28 cellular contexts compared by ENCODE assay signal in the genomic region with DNA sequence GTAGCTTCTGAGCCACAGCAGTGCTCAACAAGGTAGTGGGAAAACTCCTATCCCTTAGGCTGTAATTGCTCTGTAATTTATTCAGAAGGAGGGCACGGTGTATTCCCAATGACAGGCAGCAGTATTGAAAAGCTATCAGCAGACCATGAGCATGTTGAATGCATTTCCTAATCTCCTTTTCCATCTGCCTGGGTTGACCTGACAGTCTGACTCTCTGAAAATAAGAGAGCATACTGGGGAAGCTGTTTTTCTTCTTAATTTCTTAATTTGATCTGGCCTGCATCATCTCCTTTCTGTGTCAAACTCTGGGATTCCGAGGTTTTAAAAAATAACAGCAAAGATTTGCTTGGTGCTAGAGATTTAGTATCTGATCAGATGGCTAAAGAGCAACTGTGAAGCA.
"Had no signal": no experiment of that assay in that cellular context is flagged by ENCODE, and none has a peak within 500 bp of the region (broad histone marks: within the 10 kb centered on the region; RNA-seq: fewer than 3 reads in every experiment).

No MANE protein-coding gene starts in this region.

- H3K36me3 ChIP-seq: neural progenitor cell, ovary, right lobe of liver, sigmoid colon, suprapubic skin, thoracic aorta, thyroid gland, tibial nerve, upper lobe of right lung, uterus had no signal

- H3K79me2 ChIP-seq: parathyroid adenoma had no signal

- H3K4me2 ChIP-seq: neural progenitor cell had no signal

- H2AFZ ChIP-seq: neural progenitor cell, parathyroid adenoma had no signal

- H3K9me3 ChIP-seq: ovary, psoas muscle, right lobe of liver, sigmoid colon, suprapubic skin, thoracic aorta, thyroid gland, tibial nerve, upper lobe of right lung, uterus had no signal

- DNase-seq: naive thymus-derived CD4-positive, alpha-beta T cell; natural killer cell; occipital lobe; ovary; posterior cingulate gyrus; psoas muscle; right cardiac atrium; right lobe of liver; sigmoid colon; small intestine; stimulated activated CD4-positive, alpha-beta T cell treated with anti-CD3 and anti-CD28 coated beads, Interleukin-15, amount 100 ng/mL, for 24 hours; stimulated activated CD4-positive, alpha-beta T cell treated with anti-CD3 and anti-CD28 coated beads, Interleukin-2, amount 100 ng/mL, for 24 hours; stimulated activated CD4-positive, alpha-beta T cell treated with anti-CD3 and anti-CD28 coated beads, Interleukin-2, amount 100 ng/mL, for 48 hours; stimulated activated CD4-positive, alpha-beta T cell treated with anti-CD3 and anti-CD28 coated beads, Interleukin-4, amount 100 ng/mL, for 4 hours; stimulated activated CD8-positive, alpha-beta memory T cell treated with anti-CD3 and anti-CD28 coated beads, Interleukin-4, amount 100 ng/mL, for 48 hours; stimulated activated naive CD4-positive, alpha-beta T cell; stimulated activated naive CD8-positive, alpha-beta T cell treated with anti-CD3 and anti-CD28 coated beads, Interleukin-15, amount 100 ng/mL, for 72 hours; stimulated activated naive CD8-positive, alpha-beta T cell treated with anti-CD3 and anti-CD28 coated beads, Interleukin-15, Interleukin-2, amounts not matched to agents 100 U/mL and 50 U/mL, for 24 hours; substantia nigra; thyroid gland; upper lobe of right lung; uterus had no signal

- H3K4me3 ChIP-seq: neural progenitor cell, ovary, psoas muscle, right lobe of liver, sigmoid colon, suprapubic skin, thoracic aorta, thyroid gland, tibial nerve, upper lobe of right lung, uterus had no signal

- H3K9ac ChIP-seq: neural progenitor cell, parathyroid adenoma had no signal

- H3K4me1 ChIP-seq: neural progenitor cell, parathyroid adenoma, psoas muscle, right lobe of liver, sigmoid colon, suprapubic skin, thyroid gland, tibial nerve, upper lobe of right lung, uterus had no signal

- ATAC-seq: naive thymus-derived CD4-positive, alpha-beta T cell; natural killer cell; psoas muscle; right cardiac atrium; right lobe of liver; stimulated activated memory B cell treated with anti-CD40 and anti-IgM and Interleukin-4, amounts not matched to agents 10 μg/mL and 1 μg/mL and 100 μg/mL, for 72 hours; stimulated activated naive CD8-positive, alpha-beta T cell treated with anti-CD3 and anti-CD28 coated beads, Interleukin-15, amount 100 ng/mL, for 72 hours; stimulated activated naive CD8-positive, alpha-beta T cell treated with anti-CD3 and anti-CD28 coated beads, Interleukin-15, Interleukin-2, amounts not matched to agents 100 U/mL and 50 U/mL, for 24 hours; upper lobe of right lung had no signal

- H3K27me3 ChIP-seq: neural progenitor cell, ovary, right lobe of liver, sigmoid colon, suprapubic skin, thyroid gland, tibial nerve, upper lobe of right lung, uterus had no signal

- H3K27ac ChIP-seq: neural progenitor cell, ovary, parathyroid adenoma, psoas muscle, right lobe of liver, sigmoid colon, suprapubic skin, thoracic aorta, thyroid gland, tibial nerve, upper lobe of right lung, uterus had no signal

- FAIRE-seq: small intestine had no signal
